15 cellular contexts compared by ENCODE assay signal in the genomic region with DNA sequence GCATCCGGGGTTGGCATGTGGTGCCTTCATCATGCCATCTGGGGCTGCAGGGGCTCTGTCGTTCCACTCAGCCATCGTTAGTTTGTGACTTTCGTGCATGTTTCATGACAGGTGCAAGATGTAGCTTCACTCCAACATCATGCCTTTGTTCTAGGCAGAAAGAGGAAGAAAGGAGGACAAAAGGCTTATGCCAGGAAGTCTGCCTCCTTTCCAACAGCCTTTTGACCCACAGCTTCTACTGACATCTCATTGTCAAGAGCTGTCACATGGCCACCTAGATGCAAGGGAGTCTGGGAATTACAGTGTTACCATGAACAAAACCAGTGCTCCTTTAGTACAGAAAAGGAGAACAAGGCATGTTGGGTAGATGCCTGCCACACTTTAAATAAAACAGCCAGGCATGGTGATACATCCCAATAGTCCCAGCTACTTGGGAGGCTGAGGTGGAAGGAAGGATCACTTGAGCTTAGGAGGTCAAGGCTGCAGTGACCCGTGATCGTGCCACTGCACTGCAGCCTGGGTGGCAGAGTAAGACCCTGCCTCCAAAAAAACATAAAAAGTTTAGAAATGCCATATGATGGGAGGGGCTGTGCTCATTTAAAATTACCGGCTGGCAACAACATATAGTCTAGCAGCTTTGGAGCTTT. TPM values are rescaled to one million over a fixed set of nuclear protein-coding genes. Genes with fewer than 3 reads are reported as not detected.
DNase-seq lines count a peak whose midpoint lies in the region; ATAC-seq and TF ChIP-seq lines count a peak whose summit lies in the region.
"Had no signal": no experiment of that assay in that cellular context is flagged by ENCODE, and none has a peak within 500 bp of the region (broad histone marks: within the 10 kb centered on the region; RNA-seq: fewer than 3 reads in every experiment).

No MANE protein-coding gene starts in this region.

- H3K4me1 ChIP-seq in stomach, result peaks cover 21 to 73% (median 47%) of the 10 kb centered on the region in 4 donors

- H3K9me3 Mint-ChIP-seq in activated CD4-positive, alpha-beta T cell treated with anti-CD3 and anti-CD28 coated beads for 36 hours (ENCODE audit: low read depth), result no peaks in the 10 kb centered on the region
- H3K9me3 Mint-ChIP-seq: activated naive CD4-positive, alpha-beta T cell treated with anti-CD3 and anti-CD28 coated beads, Interleukin-2, amount 50 U/mL, for 24 hours; central memory CD8-positive, alpha-beta T cell had no signal

- 24 to 51% (median 30%) methylated on average over 7 of the region's 7 CpGs for WGBS in stomach, 5 donors

- H3K36me3 ChIP-seq in stomach, result peaks cover under 1 to 29% (median 22%) of the 10 kb centered on the region in 4 donors

- no peak for TF ChIP-seq EP300 in stomach (IDR thresholded peaks at IDR 0.05)

- TF ChIP-seq POLR2A in stomach (IDR thresholded peaks at IDR 0.05), result no peak

- H3K4me1 Mint-ChIP-seq in activated CD4-positive, alpha-beta T cell treated with anti-CD3 and anti-CD28 coated beads for 36 hours, result peaks cover 6% of the 10 kb centered on the region

- TF ChIP-seq CTCF in VCaP (conservative IDR thresholded peaks at IDR 0.05) (no peak), stomach (IDR thresholded peaks at IDR 0.05) (no peak)

- intact Hi-C loops in stomach (cut with DNase I; ENCODE audit: low total_unique reads), result no loop called here
- intact Hi-C loops in activated CD4-positive, alpha-beta T cell treated with anti-CD3 and anti-CD28 coated beads for 36 hours (cut with DNase I, micrococcal nuclease), result no loop called here

- no peaks in the 10 kb centered on the region for H3K27me3 ChIP-seq in stomach

- H3K9me3 ChIP-seq in stomach, result no peaks in the 10 kb centered on the region

- peak; percentile 37 for DNase-seq in SIG-M5 treated with dmso at 0.1 percent for 504 hours (lab: John Stamatoyannopoulos, UW; ENCODE audit: unreplicated experiment)
- no peak for DNase-seq in SIG-M5 (lab: John Stamatoyannopoulos, UW)
- DNase-seq in NCI-H2029 treated with DMSO at 0.1 percent for 48 hours (lab: John Stamatoyannopoulos, UW), result peak; percentile 72
- DNase-seq in stomach, result no peak
- no peak for DNase-seq in effector CD4-positive, alpha-beta T cell
- DNase-seq in activated CD4-positive, alpha-beta T cell treated with anti-CD3 and anti-CD28 coated beads for 36 hours, result no peak
- DNase-seq: H7, hypothalamus, NCI-H1436 treated with DMSO at 0.1 percent for 48 hours, PC-3 had no signal

- peak overlapping the region in 1 of 4 donors; percentile 13 for H3K4me3 ChIP-seq in stomach
- H3K4me3 ChIP-seq: lung had no signal

- peaks cover 14% of the 10 kb centered on the region for H3K36me3 Mint-ChIP-seq in activated CD4-positive, alpha-beta T cell treated with anti-CD3 and anti-CD28 coated beads for 36 hours (ENCODE audit: low read depth)

- CTCF ChIA-PET in activated CD4-positive, alpha-beta T cell treated with anti-CD3 and anti-CD28 coated beads for 36 hours (lab: Charles Lee), result interaction anchor here (0.7 to 2.0 kb wide), 7 partner anchors 9 to 86 kb away, joined by 3 to 13 read pairs (median 5); no protein-coding TSS in a partner anchor

- POLR2A ChIA-PET in activated CD4-positive, alpha-beta T cell treated with anti-CD3 and anti-CD28 coated beads for 36 hours (lab: Charles Lee), result interaction anchor here (0.9 kb wide), 1 partner anchor 10 kb away, joined by 4 read pairs; no protein-coding TSS in a partner anchor

- no peak overlapping the region for H3K4me3 Mint-ChIP-seq in activated CD4-positive, alpha-beta T cell treated with anti-CD3 and anti-CD28 coated beads for 36 hours
- H3K4me3 Mint-ChIP-seq: activated naive CD4-positive, alpha-beta T cell treated with anti-CD3 and anti-CD28 coated beads, Interleukin-2, amount 50 U/mL, for 24 hours; central memory CD8-positive, alpha-beta T cell had no signal

- ATAC-seq in HG03520 (IDR thresholded peaks at IDR 0.05; ENCODE audit: unreplicated experiment), result no peak
- no peak for ATAC-seq in activated CD4-positive, alpha-beta T cell treated with anti-CD3 and anti-CD28 coated beads for 36 hours

- no peak overlapping the region for H3K27ac Mint-ChIP-seq in activated CD4-positive, alpha-beta T cell treated with anti-CD3 and anti-CD28 coated beads for 36 hours
- H3K27ac Mint-ChIP-seq: activated naive CD4-positive, alpha-beta T cell treated with anti-CD3 and anti-CD28 coated beads, Interleukin-2, amount 50 U/mL, for 24 hours had no signal

- H3K27ac ChIP-seq in VCaP (peak overlapping the region; percentile 100), stomach (peak overlapping the region; percentile 56 to 82 (median 76))

- H3K27me3 Mint-ChIP-seq in activated CD4-positive, alpha-beta T cell treated with anti-CD3 and anti-CD28 coated beads for 36 hours, result no peaks in the 10 kb centered on the region
- H3K27me3 Mint-ChIP-seq: activated naive CD4-positive, alpha-beta T cell treated with anti-CD3 and anti-CD28 coated beads, Interleukin-2, amount 50 U/mL, for 24 hours; central memory CD8-positive, alpha-beta T cell had no signal

RNA-seq across cellular contexts. Expression of gene DOP1B, which starts 7.3 kb away (rescaled TPM):
- 10 to 100 TPM; 33.8 to 63.2 (median 49.2) TPM for total RNA-seq in stomach
- polyA plus RNA-seq in stomach, result 10 to 100 TPM in 1 of 3 donors, 1 to 10 TPM in 2; 4.1 to 16.5 (median 4.6) TPM
- total RNA-seq in activated CD4-positive, alpha-beta T cell treated with anti-CD3 and anti-CD28 coated beads for 36 hours, result 10 to 100 TPM; 15.0 to 19.0 TPM

RNA-seq across cellular contexts. Expression of gene CBR3, which starts 29.0 kb away (rescaled TPM):
- total RNA-seq in stomach, result 10 to 100 TPM in 1 of 5 donors, 1 to 10 TPM in 2, not detected in 2; 1.1 to 10.7 (median 4.7) TPM
- 10 to 100 TPM in 1 of 3 donors, 1 to 10 TPM in 2; 4.4 to 32.8 (median 6.4) TPM for polyA plus RNA-seq in stomach
- 10 to 100 TPM; 12.5 to 16.8 TPM for total RNA-seq in activated CD4-positive, alpha-beta T cell treated with anti-CD3 and anti-CD28 coated beads for 36 hours

Comparison
In these comparisons a context has a peak if more than half of its experiments do, and no peak if none do; other contexts are left out.
1. DNase-seq: peak in SIG-M5 treated with dmso at 0.1 percent for 504 hours (single experiment) and NCI-H2029 treated with DMSO at 0.1 percent for 48 hours (single experiment); none in SIG-M5 (single experiment), stomach (single experiment), effector CD4-positive, alpha-beta T cell (single experiment) and activated CD4-positive, alpha-beta T cell treated with anti-CD3 and anti-CD28 coated beads for 36 hours (single experiment).